ENCODE assay signal across 8 cellular contexts in the genomic region with DNA sequence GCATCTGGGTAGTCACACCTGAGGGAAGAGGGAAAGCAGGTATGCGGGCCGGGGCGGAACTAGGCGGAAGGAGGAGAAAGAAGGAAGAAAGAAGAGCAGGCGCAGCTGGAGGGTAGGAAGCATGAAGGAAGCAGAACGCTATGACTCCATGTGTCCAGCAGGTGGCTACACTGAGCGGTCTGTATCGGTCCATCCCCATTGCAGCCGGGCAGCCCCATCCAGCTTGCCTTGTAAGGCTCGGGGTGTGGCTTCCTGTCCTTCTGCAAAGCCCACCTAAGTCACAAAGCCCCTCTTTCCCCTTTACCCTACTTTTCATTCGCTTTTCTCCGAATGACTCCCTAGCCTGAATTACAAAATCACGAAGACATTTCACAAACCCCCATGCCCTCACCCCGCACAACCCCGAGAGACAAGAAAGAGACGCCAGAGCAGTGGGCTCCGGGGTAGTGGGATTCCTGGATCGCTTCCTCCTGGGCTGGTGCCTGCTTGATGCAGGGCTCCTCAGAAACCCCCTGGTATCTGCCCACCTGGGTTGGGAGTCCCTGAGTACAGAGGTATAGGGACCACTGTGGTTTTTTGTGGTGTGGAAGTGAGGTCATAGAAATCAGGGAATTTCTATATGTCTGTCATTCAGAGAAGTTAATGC. TPM values are rescaled to one million over a fixed set of nuclear protein-coding genes. Genes with fewer than 3 reads are reported as not detected.
DNase-seq lines count a peak whose midpoint lies in the region; ATAC-seq, FAIRE-seq and TF ChIP-seq lines count a peak whose summit lies in the region.

No MANE protein-coding gene starts in this region.

- dilution Hi-C loops in endothelial cell of umbilical vein (cut with MboI; ENCODE audit: extremely low pct_ligation_motif_present, low sequenced_read_pairs) = no loop called here

- H3K27ac ChIP-seq in endothelial cell of umbilical vein (ENCODE audit: insufficient read depth, low read depth, low read length) = no peak overlapping the region

- no peak overlapping the region for H3K4me2 ChIP-seq in endothelial cell of umbilical vein (ENCODE audit: insufficient read depth, low read length)

- TF ChIP-seq CTCF in endothelial cell of umbilical vein (IDR thresholded peaks at IDR 0.05; ENCODE audit: extremely low read depth in 1 of 2, insufficient read depth in 1 of 2, low read depth in 1 of 2, low read length in 2 of 2) = peak; percentile 78 to 96

- no peaks in the 10 kb centered on the region for H3K79me2 ChIP-seq in endothelial cell of umbilical vein (ENCODE audit: control insufficient read depth, insufficient read depth, low read length)

- H3K27me3 ChIP-seq in endothelial cell of umbilical vein (ENCODE audit: control insufficient read depth in 2 of 2, insufficient read depth in 2 of 2, low read length in 2 of 2) = peaks cover 8 to 15% of the 10 kb centered on the region in 2 experiments

- no peaks in the 10 kb centered on the region for H3K4me1 ChIP-seq in endothelial cell of umbilical vein (ENCODE audit: control insufficient read depth, extremely low read depth, insufficient read depth, low read length)

- no peak overlapping the region for H3K4me3 ChIP-seq in endothelial cell of umbilical vein (replicated peaks in 1 of 3; ENCODE audit: insufficient read depth in 1 of 3, low read depth in 1 of 3, low read length in 3 of 3)

- H3K9ac ChIP-seq in endothelial cell of umbilical vein (replicated peaks; ENCODE audit: extremely low read depth, insufficient read depth, low read length) = no peak overlapping the region

- H3K9me3 ChIP-seq in endothelial cell of umbilical vein (replicated peaks; ENCODE audit: control insufficient read depth, insufficient read depth, low read length) = no peaks in the 10 kb centered on the region

- H2AFZ ChIP-seq in endothelial cell of umbilical vein (ENCODE audit: low read depth, low read length) = no peak overlapping the region

- no peak for TF ChIP-seq POLR2A in endothelial cell of umbilical vein (IDR thresholded peaks at IDR 0.05; ENCODE audit: low read depth, low read length)

- ATAC-seq in GM18517 (IDR thresholded peaks at IDR 0.05; ENCODE audit: unreplicated experiment) (peak; percentile 75), HG03159 (IDR thresholded peaks at IDR 0.05; ENCODE audit: unreplicated experiment) (peak; percentile 84)

- no TSS peak for BruUV-seq in endothelial cell of umbilical vein (replicated peaks; lab: Mats Ljungman, UMichigan)

- FAIRE-seq in endothelial cell of umbilical vein (lab: Jason Lieb, UNC) = peak; percentile 94

- H4K20me1 ChIP-seq in endothelial cell of umbilical vein (replicated peaks; ENCODE audit: control insufficient read depth, extremely low read depth, insufficient read depth, low read length) = no peaks in the 10 kb centered on the region

- DNase-seq in AG08395 (ENCODE audit: low spot score) (peak; percentile 91), NCI-H748 (lab: John Stamatoyannopoulos, UW; ENCODE audit: unreplicated experiment) (peak; percentile 51), endothelial cell of umbilical vein (ENCODE audit: low read depth, low spot score) (peak; percentile 40), mucosa of gallbladder (ENCODE audit: low spot score) (peak; percentile 63)
- peak; percentile 10 to 21 for DNase-seq in activated CD8-positive, alpha-beta memory T cell treated with anti-CD3 and anti-CD28 coated beads for 4 hours (ENCODE audit: low read depth in 2 of 2)
- peak; percentile 13 to 22 for DNase-seq in stimulated activated CD8-positive, alpha-beta memory T cell treated with anti-CD3 and anti-CD28 coated beads, Interleukin-7, amount 100 ng/mL, for 4 hours (ENCODE audit: low read depth in 2 of 2)

- no peaks in the 10 kb centered on the region for H3K36me3 ChIP-seq in endothelial cell of umbilical vein (ENCODE audit: control insufficient read depth in 2 of 2, extremely low read depth in 1 of 2, insufficient read depth in 2 of 2, low read length in 2 of 2)

- no peaks in the 10 kb centered on the region for H3K9me1 ChIP-seq in endothelial cell of umbilical vein (replicated peaks; ENCODE audit: control insufficient read depth, extremely low read depth, insufficient read depth, low read length)

- intact Hi-C loops in endothelial cell of umbilical vein (cut with micrococcal nuclease) = loop anchor here (1.0 to 5.0 kb wide), 4 partner anchors 9 to 493 kb away; a partner anchor contains a TSS

- CTCF ChIA-PET in endothelial cell of umbilical vein (lab: Charles Lee) = interaction anchor here (0.6 to 4.6 kb wide), 24 partner anchors 10 to 609 kb away, joined by 3 to 67 read pairs (median 4); a partner anchor contains a TSS

- POLR2A ChIA-PET in endothelial cell of umbilical vein (lab: Charles Lee) = no interaction called here

TF ChIP-seq in endothelial cell of umbilical vein, 7 proteins besides CTCF, POLR2A, EP300 and RAD21:
- peak; percentile 17 for TF ChIP-seq MYC (IDR thresholded peaks at IDR 0.05; ENCODE audit: low read depth, low read length)
- no peak for TF ChIP-seq FOS (IDR thresholded peaks at IDR 0.05; ENCODE audit: borderline replicate concordance, insufficient read depth, low read length)

RNA-seq across cellular contexts. Expression of a gene that starts 39.9 kb away (rescaled TPM):
- total RNA-seq in endothelial cell of umbilical vein = 21.8 and 22.2 TPM in 2 replicates
- polyA plus RNA-seq in endothelial cell of umbilical vein = 17.6 and 18.8 TPM in 2 replicates
- 18.5 and 21.5 TPM in 2 replicates for polyA plus RNA-seq in endothelial cell of umbilical vein (2011; cell fraction: cytosol; rRNA removed)
- polyA plus RNA-seq in endothelial cell of umbilical vein (2011; cell fraction: nucleus; rRNA removed) = 30.4 and 34.3 TPM in 2 replicates
- polyA plus RNA-seq in endothelial cell of umbilical vein (2012) = 13.8 and 16.7 TPM in 2 replicates
- polyA minus RNA-seq in endothelial cell of umbilical vein = 15.1 and 19.9 TPM in 2 replicates
- polyA minus RNA-seq in endothelial cell of umbilical vein (2011; cell fraction: cytosol; rRNA and poly(A)+ RNA removed) = 9.8 TPM
- polyA minus RNA-seq in endothelial cell of umbilical vein (2011; cell fraction: nucleus; rRNA and poly(A)+ RNA removed) = 13.2 and 19.5 TPM in 2 replicates
- 14.0 TPM for total RNA-seq in mucosa of gallbladder

RNA-seq across cellular contexts. Expression of a gene that starts 55.0 kb away (rescaled TPM):
- total RNA-seq in endothelial cell of umbilical vein (48.6 and 54.5 TPM in 2 replicates), mucosa of gallbladder (48.1 TPM)
- 21.0 and 22.6 TPM in 2 replicates for polyA plus RNA-seq in endothelial cell of umbilical vein
- 29.9 and 34.0 TPM in 2 replicates for polyA plus RNA-seq in endothelial cell of umbilical vein (2011; cell fraction: cytosol; rRNA removed)
- 44.3 and 50.8 TPM in 2 replicates for polyA plus RNA-seq in endothelial cell of umbilical vein (2011; cell fraction: nucleus; rRNA removed)
- 37.9 and 40.2 TPM in 2 replicates for polyA plus RNA-seq in endothelial cell of umbilical vein (2012)
- 34.4 and 36.6 TPM in 2 replicates for polyA minus RNA-seq in endothelial cell of umbilical vein
- polyA minus RNA-seq in endothelial cell of umbilical vein (2011; cell fraction: cytosol; rRNA and poly(A)+ RNA removed) = 22.2 TPM
- 29.3 and 31.5 TPM in 2 replicates for polyA minus RNA-seq in endothelial cell of umbilical vein (2011; cell fraction: nucleus; rRNA and poly(A)+ RNA removed)

RNA-seq across cellular contexts. Expression of a gene that starts 58.8 kb away (rescaled TPM):
- total RNA-seq in endothelial cell of umbilical vein (not detected in 2 replicates), mucosa of gallbladder (0.29 TPM)
- polyA plus RNA-seq in endothelial cell of umbilical vein = not detected in 2 replicates
- polyA plus RNA-seq in endothelial cell of umbilical vein (2011; cell fraction: cytosol; rRNA removed) = not detected in 2 replicates
- polyA plus RNA-seq in endothelial cell of umbilical vein (2011; cell fraction: nucleus; rRNA removed) = not detected in 2 replicates
- not detected in 2 replicates for polyA plus RNA-seq in endothelial cell of umbilical vein (2012)
- not detected in 2 replicates for polyA minus RNA-seq in endothelial cell of umbilical vein
- polyA minus RNA-seq in endothelial cell of umbilical vein (2011; cell fraction: cytosol; rRNA and poly(A)+ RNA removed) = not detected
- not detected in 2 replicates for polyA minus RNA-seq in endothelial cell of umbilical vein (2011; cell fraction: nucleus; rRNA and poly(A)+ RNA removed)

Comparison
In these comparisons a context has a peak if more than half of its experiments do, and no peak if none do; other contexts are left out.
1. DNase-seq: peak in every context shown above with its lines; median percentile 91 in AG08395; 63 in mucosa of gallbladder; 51 in NCI-H748; 40 in endothelial cell of umbilical vein; 18 in stimulated activated CD8-positive, alpha-beta memory T cell treated with anti-CD3 and anti-CD28 coated beads, Interleukin-7, amount 100 ng/mL, for 4 hours; 16 in activated CD8-positive, alpha-beta memory T cell treated with anti-CD3 and anti-CD28 coated beads for 4 hours.